ENCODE assay signal across 22 cellular contexts in genomic region chr6:129619579-129620233, GRCh38.
"Had no signal": no experiment of that assay in that cellular context is flagged by ENCODE, and none has a peak within 500 bp of the region (broad histone marks: within the 10 kb centered on the region; RNA-seq: fewer than 3 reads in every experiment).

No MANE protein-coding gene starts in this region.

- H3K36me3 Mint-ChIP-seq: natural killer cell treated with Interleukin-12 subunit alpha and Interleukin-12 subunit beta and Interleukin-15 and Interleukin-18, amount 100 ng/mL, for 72 hours had no signal

- H3K36me3 ChIP-seq: colonic mucosa, esophagus squamous epithelium, tibial nerve, vagina had no signal

- H3K27ac Mint-ChIP-seq: T-helper 2 cell treated with Interferon-gamma antibody and Interleukin-4, amounts not matched to agents 5 μg/mL and 100 μg/mL, for 36 hours had no signal

- H3K9me3 Mint-ChIP-seq: activated naive CD4-positive, alpha-beta T cell treated with anti-CD3 and anti-CD28 coated beads, Interleukin-2, amount 50 U/mL, for 72 hours; natural killer cell treated with Interleukin-12 subunit alpha and Interleukin-12 subunit beta and Interleukin-15 and Interleukin-18, amount 100 ng/mL, for 72 hours; stimulated activated naive B cell treated with anti-CD40 and anti-IgM and Interleukin-4, amounts not matched to agents 10 μg/mL and 1 μg/mL and 100 μg/mL, for 72 hours; T-helper 2 cell treated with Interferon-gamma antibody and Interleukin-4, amounts not matched to agents 5 μg/mL and 100 μg/mL, for 36 hours had no signal

- DNase-seq: activated CD4-positive, alpha-beta T cell treated with anti-CD3 and anti-CD28 coated beads, Interleukin-2, amount 50 U/mL, for 1 hour; activated CD4-positive, CD25-positive, alpha-beta regulatory T cell; activated T-cell treated with anti-CD3 and anti-CD28 coated beads, Interleukin-2, amount 50 U/mL, for 1 hour; amygdala; body of pancreas; central memory CD4-positive, alpha-beta T cell; colonic mucosa; esophagus squamous epithelium; hippocampal formation; kidney; left ventricle myocardium superior; mesendoderm; posterior cingulate gyrus; retina; stimulated activated CD4-positive, alpha-beta T cell treated with anti-CD3 and anti-CD28 coated beads, Interleukin-2, amount 100 ng/mL, for 48 hours; stimulated activated naive B cell treated with anti-CD40 and anti-IgM and Interleukin-4, amounts not matched to agents 10 μg/mL and 1 μg/mL and 100 μg/mL, for 72 hours; substantia nigra had no signal

- H3K4me3 Mint-ChIP-seq: natural killer cell treated with Interleukin-12 subunit alpha and Interleukin-12 subunit beta and Interleukin-15 and Interleukin-18, amount 100 ng/mL, for 72 hours; stimulated activated naive B cell treated with anti-CD40 and anti-IgM and Interleukin-4, amounts not matched to agents 10 μg/mL and 1 μg/mL and 100 μg/mL, for 72 hours; T-helper 2 cell treated with Interferon-gamma antibody and Interleukin-4, amounts not matched to agents 5 μg/mL and 100 μg/mL, for 36 hours had no signal

- H3K27me3 ChIP-seq: body of pancreas, colonic mucosa, esophagus squamous epithelium, tibial nerve, vagina had no signal

- H3K27ac ChIP-seq: body of pancreas, colonic mucosa, esophagus squamous epithelium, tibial nerve, vagina had no signal

- H3K27me3 Mint-ChIP-seq: natural killer cell treated with Interleukin-12 subunit alpha and Interleukin-12 subunit beta and Interleukin-15 and Interleukin-18, amount 100 ng/mL, for 72 hours; stimulated activated naive B cell treated with anti-CD40 and anti-IgM and Interleukin-4, amounts not matched to agents 10 μg/mL and 1 μg/mL and 100 μg/mL, for 72 hours had no signal

- ATAC-seq: body of pancreas; left ventricle myocardium superior; natural killer cell treated with Interleukin-12 subunit alpha and Interleukin-12 subunit beta and Interleukin-15 and Interleukin-18, amount 100 ng/mL, for 72 hours had no signal

- H3K4me1 ChIP-seq: body of pancreas, colonic mucosa, tibial nerve, vagina had no signal

- H3K4me3 ChIP-seq: body of pancreas, colonic mucosa, esophagus squamous epithelium, tibial nerve, vagina had no signal

- H3K9me3 ChIP-seq: body of pancreas, colonic mucosa, esophagus squamous epithelium, tibial nerve, vagina had no signal
